ENCODE assay signal across 8 cellular contexts in the genomic region with DNA sequence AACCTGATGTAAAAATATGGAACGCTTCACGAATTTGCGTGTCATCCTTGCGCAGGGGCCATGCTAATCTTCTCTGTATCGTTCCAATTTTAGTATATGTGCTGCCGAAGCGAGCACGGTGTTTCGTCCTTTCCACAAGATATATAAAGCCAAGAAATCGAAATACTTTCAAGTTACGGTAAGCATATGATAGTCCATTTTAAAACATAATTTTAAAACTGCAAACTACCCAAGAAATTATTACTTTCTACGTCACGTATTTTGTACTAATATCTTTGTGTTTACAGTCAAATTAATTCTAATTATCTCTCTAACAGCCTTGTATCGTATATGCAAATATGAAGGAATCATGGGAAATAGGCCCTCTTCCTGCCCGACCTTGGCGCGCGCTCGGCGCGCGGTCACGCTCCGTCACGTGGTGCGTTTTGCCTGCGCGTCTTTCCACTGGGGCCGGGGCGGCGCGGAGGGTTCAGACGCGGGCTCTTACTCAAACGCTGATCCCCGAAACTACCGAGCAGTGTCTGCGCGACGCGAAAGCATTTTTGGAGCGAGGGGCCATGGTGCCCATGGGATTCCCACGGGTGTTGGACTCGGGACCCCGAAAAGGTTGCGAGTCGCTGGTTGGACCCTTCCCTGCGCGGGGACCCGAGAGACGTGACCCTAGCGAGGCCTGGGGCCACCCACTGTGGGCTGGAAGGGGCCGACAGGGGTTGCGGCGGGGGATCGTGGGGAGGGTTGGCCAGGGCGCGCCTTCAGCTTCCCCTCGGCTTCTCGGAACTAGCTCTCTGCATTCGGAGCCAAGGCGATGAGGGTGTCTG. TPM values are rescaled to one million over a fixed set of nuclear protein-coding genes. Genes with fewer than 3 reads are reported as not detected.
DNase-seq lines count a peak whose midpoint lies in the region; ATAC-seq and TF ChIP-seq lines count a peak whose summit lies in the region.

A gene (minus strand): TSS at position 117 of the 818 bp plus-strand sequence.

- no peaks in the 10 kb centered on the region for H3K9me3 Mint-ChIP-seq in nephron

- peak within 1 kb of the TSS; percentile 95 to 97 (median 95) for H3K27ac Mint-ChIP-seq in nephron

- DNase-seq in ELF-1 (ENCODE audit: low read depth, low spot score) (peak; percentile 89), H7 (peak; percentile 95), M059J (ENCODE audit: low read depth) (peak; percentile 87), fibroblast of pulmonary artery (ENCODE audit: low read depth) (peak; percentile 94)
- DNase-seq in activated effector memory CD4-positive, alpha-beta T cell treated with anti-CD3 and anti-CD28 coated beads, Interleukin-2, amount 50 U/mL, for 16 hours: peak; percentile 99
- peak; percentile 94 for DNase-seq in stimulated activated naive CD8-positive, alpha-beta T cell treated with anti-CD3 and anti-CD28 coated beads, Interleukin-15, Interleukin-2, amounts not matched to agents 100 U/mL and 50 U/mL, for 24 hours

- peaks cover 64% of the 10 kb centered on the region for H3K4me1 Mint-ChIP-seq in nephron

- ATAC-seq in stimulated activated naive CD8-positive, alpha-beta T cell treated with anti-CD3 and anti-CD28 coated beads, Interleukin-15, Interleukin-2, amounts not matched to agents 100 U/mL and 50 U/mL, for 24 hours: peak; percentile 93

- peaks cover 42% of the 10 kb centered on the region for H3K27me3 Mint-ChIP-seq in nephron (ENCODE audit: low read depth)

- TF ChIP-seq CTCF in fibroblast of pulmonary artery (IDR thresholded peaks at IDR 0.05; ENCODE audit: low read length, missing control alignments): no peak
- no peak for TF ChIP-seq CTCF in nephron (IDR thresholded peaks at IDR 0.05; ENCODE audit: unreplicated experiment in 3 of 3)

- H3K4me3 Mint-ChIP-seq in nephron: peak within 1 kb of the TSS; percentile 91 to 97 (median 92)

- H3K27me3 ChIP-seq in H7 (ENCODE audit: control insufficient read depth, insufficient read depth, low read length): peaks cover 41% of the 10 kb centered on the region

- H3K36me3 ChIP-seq in H7 (replicated peaks; ENCODE audit: control insufficient read depth, insufficient read depth, low read length): no peaks in the 10 kb centered on the region

- H3K36me3 Mint-ChIP-seq in nephron (ENCODE audit: low read depth): no peaks in the 10 kb centered on the region

- peak; percentile 91 for TF ChIP-seq POLR2A in Raji (IDR thresholded peaks at IDR 0.05; ENCODE audit: insufficient read depth, low read depth, low read length)

- H3K4me3 ChIP-seq in H7 (ENCODE audit: insufficient read depth, low read depth, low read length) (peak within 1 kb of the TSS; percentile 93), fibroblast of pulmonary artery (replicated peaks; ENCODE audit: low read depth, low read length) (peak within 1 kb of the TSS; percentile 89)

RNA-seq across cellular contexts. Expression of the gene that starts here (rescaled TPM):
- total RNA-seq in H7 (2014; rRNA removed; shearing (Covaris generic)): not detected in 2 replicates
- not detected in 2 replicates for total RNA-seq in M059J (2014; rRNA removed; shearing (Covaris generic))

Comparison
In these comparisons a context has a peak if more than half of its experiments do, and no peak if none do; other contexts are left out.
1. Peak in every context shown above with its lines: DNase-seq, ATAC-seq and H3K4me3 ChIP-seq.
2. Peak in DNase-seq and H3K4me3 ChIP-seq in H7; RNA of the gene not detected or under 1 TPM.
3. Peak in DNase-seq in M059J; RNA of the gene not detected or under 1 TPM.